1 cellular context compared by ENCODE assay signal in the genomic region with DNA sequence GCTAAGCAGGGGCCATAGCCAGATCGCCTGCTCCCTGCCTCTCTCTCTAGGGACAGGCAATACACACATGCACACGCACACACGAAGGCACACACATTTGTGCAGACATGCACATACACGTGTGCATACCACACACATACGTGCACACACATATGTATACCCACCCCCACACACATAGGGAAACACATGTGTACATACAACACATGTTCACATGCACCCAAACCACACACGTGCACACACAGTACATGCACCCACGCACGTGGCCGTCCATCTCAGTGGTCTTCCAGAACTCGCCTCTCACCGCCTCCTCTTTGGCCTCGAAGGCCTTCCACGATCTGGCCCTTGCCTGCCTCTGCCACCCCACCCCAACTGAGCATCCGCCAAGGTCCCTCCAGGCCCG.
TF ChIP-seq lines count a peak whose summit lies in the region.

No MANE protein-coding gene starts in this region.

TF ChIP-seq in K562, 482 proteins besides CTCF, POLR2A, EP300 and RAD21:
- TF ChIP-seq ZNF57 (CRISPR knock-in tag; IDR thresholded peaks at IDR 0.05) = no peak
- TF ChIP-seq EGR1 (conservative IDR thresholded peaks at IDR 0.05) = 0 out of 2 replicates have a peak, but pooled peaks have one; percentile 21
- no peak for TF ChIP-seq RBM34 (IDR thresholded peaks at IDR 0.05; ENCODE audit: borderline replicate concordance, insufficient read depth, low read length)
- no peak for TF ChIP-seq HEY1 (CRISPR knock-in tag; IDR thresholded peaks at IDR 0.05; ENCODE audit: borderline replicate concordance)
- no peak for TF ChIP-seq TRIM28 (IDR thresholded peaks at IDR 0.05)
- no peak for TF ChIP-seq PCBP1 (IDR thresholded peaks at IDR 0.05; ENCODE audit: low read depth, low read length, poor library complexity, severe bottlenecking)
- TF ChIP-seq, protein P1, sequence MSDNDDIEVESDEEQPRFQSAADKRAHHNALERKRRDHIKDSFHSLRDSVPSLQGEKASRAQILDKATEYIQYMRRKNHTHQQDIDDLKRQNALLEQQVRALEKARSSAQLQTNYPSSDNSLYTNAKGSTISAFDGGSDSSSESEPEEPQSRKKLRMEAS (CRISPR knock-in tag; IDR thresholded peaks at IDR 0.05) = 0 out of 2 replicates have a peak, but pooled peaks have one; percentile 18
- no peak for TF ChIP-seq ZKSCAN3 (CRISPR knock-in tag; IDR thresholded peaks at IDR 0.05)
- no peak for TF ChIP-seq SMAD1 (IDR thresholded peaks at IDR 0.05; ENCODE audit: low read depth, low read length, partially characterized antibody)
- no peak for TF ChIP-seq ZSCAN29 (IDR thresholded peaks at IDR 0.05)
- TF ChIP-seq, protein P2, sequence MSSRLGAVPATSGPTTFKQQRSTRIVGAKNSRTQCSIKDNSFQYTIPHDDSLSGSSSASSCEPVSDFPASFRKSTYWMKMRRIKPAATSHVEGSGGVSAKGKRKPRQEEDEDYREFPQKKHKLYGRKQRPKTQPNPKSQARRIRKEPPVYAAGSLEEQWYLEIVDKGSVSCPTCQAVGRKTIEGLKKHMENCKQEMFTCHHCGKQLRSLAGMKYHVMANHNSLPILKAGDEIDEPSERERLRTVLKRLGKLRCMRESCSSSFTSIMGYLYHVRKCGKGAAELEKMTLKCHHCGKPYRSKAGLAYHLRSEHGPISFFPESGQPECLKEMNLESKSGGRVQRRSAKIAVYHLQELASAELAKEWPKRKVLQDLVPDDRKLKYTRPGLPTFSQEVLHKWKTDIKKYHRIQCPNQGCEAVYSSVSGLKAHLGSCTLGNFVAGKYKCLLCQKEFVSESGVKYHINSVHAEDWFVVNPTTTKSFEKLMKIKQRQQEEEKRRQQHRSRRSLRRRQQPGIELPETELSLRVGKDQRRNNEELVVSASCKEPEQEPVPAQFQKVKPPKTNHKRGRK (tag; IDR thresholded peaks at IDR 0.05) = no peak
